ENCODE assay signal across 18 cellular contexts in genomic region chr16:65786916-65787315, GRCh38.
"Had no signal": no experiment of that assay in that cellular context is flagged by ENCODE, and none has a peak within 500 bp of the region (broad histone marks: within the 10 kb centered on the region; RNA-seq: fewer than 3 reads in every experiment).

No MANE protein-coding gene starts in this region.

- H3K4me1 ChIP-seq: parathyroid adenoma had no signal

- H3K4me3 ChIP-seq: cardiac muscle cell, hepatocyte had no signal

- H3K4me2 ChIP-seq: hepatocyte had no signal

- H3K9ac ChIP-seq: parathyroid adenoma had no signal

- H3K27me3 ChIP-seq: cardiac muscle cell, hepatocyte had no signal

- ATAC-seq: activated CD4-positive, CD25-positive, alpha-beta regulatory T cell treated with anti-CD3 and anti-CD28 coated beads, Interleukin-2, amount 50 U/mL, for 24 hours; activated naive CD8-positive, alpha-beta T cell treated with anti-CD3 and anti-CD28 coated beads, Interleukin-2, amount 50 U/mL, for 24 hours; natural killer cell treated with Interleukin-12 subunit alpha and Interleukin-12 subunit beta and Interleukin-15 and Interleukin-18, amount 100 ng/mL, for 72 hours; stimulated activated naive CD8-positive, alpha-beta T cell treated with anti-CD3 and anti-CD28 coated beads, Interleukin-15, Interleukin-2, amounts not matched to agents 100 U/mL and 50 U/mL, for 24 hours; T-cell had no signal

- DNase-seq: activated CD4-positive, alpha-beta memory T cell treated with anti-CD3 and anti-CD28 coated beads, Interleukin-2, amount 10 ng/mL, durations not matched to agents 7 days and 5 days; activated CD4-positive, alpha-beta T cell treated with anti-CD3 and anti-CD28 coated beads, Interleukin-2, amount 10 ng/mL, durations not matched to agents 24 days and 14 days; activated gamma-delta T cell; activated naive CD4-positive, alpha-beta T cell treated with anti-CD3 and anti-CD28 coated beads, Interleukin-2, amount 50 U/mL, for 16 hours; activated naive CD8-positive, alpha-beta T cell treated with anti-CD3 and anti-CD28 coated beads, Interleukin-2, amount 50 U/mL, for 24 hours; foreskin melanocyte; glutamatergic neuron; midbrain; stimulated activated CD4-positive, alpha-beta T cell treated with anti-CD3 and anti-CD28 coated beads, Interleukin-4, amount 100 ng/mL, for 4 hours; stimulated activated naive CD8-positive, alpha-beta T cell treated with anti-CD3 and anti-CD28 coated beads, Interleukin-15, Interleukin-2, amounts not matched to agents 100 U/mL and 50 U/mL, for 24 hours; T-cell had no signal

- H3K27ac ChIP-seq: cardiac muscle cell, epithelial cell of prostate, hepatocyte, parathyroid adenoma, VCaP had no signal

- H3K79me2 ChIP-seq: hepatocyte, parathyroid adenoma had no signal

- H2AFZ ChIP-seq: hepatocyte, parathyroid adenoma had no signal

- H3K36me3 ChIP-seq: cardiac muscle cell had no signal
